8 cellular contexts compared by ENCODE assay signal in genomic region chr1:32964461-32965250, GRCh38. TPM values are rescaled to one million over a fixed set of nuclear protein-coding genes. Genes with fewer than 3 reads are reported as not detected.
DNase-seq lines count a peak whose midpoint lies in the region; ATAC-seq and TF ChIP-seq lines count a peak whose summit lies in the region.

A gene with protein sequence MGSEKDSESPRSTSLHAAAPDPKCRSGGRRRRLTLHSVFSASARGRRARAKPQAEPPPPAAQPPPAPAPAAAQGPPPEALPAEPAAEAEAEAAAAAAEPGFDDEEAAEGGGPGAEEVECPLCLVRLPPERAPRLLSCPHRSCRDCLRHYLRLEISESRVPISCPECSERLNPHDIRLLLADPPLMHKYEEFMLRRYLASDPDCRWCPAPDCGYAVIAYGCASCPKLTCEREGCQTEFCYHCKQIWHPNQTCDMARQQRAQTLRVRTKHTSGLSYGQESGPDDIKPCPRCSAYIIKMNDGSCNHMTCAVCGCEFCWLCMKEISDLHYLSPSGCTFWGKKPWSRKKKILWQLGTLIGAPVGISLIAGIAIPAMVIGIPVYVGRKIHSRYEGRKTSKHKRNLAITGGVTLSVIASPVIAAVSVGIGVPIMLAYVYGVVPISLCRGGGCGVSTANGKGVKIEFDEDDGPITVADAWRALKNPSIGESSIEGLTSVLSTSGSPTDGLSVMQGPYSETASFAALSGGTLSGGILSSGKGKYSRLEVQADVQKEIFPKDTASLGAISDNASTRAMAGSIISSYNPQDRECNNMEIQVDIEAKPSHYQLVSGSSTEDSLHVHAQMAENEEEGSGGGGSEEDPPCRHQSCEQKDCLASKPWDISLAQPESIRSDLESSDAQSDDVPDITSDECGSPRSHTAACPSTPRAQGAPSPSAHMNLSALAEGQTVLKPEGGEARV (minus strand): TSS chr1:32964809. CDS start chr1:32964685, 124 bp downstream.

- no peaks in the 10 kb centered on the region for H3K9me3 Mint-ChIP-seq in activated CD4-positive, alpha-beta T cell treated with anti-CD3 and anti-CD28 coated beads, Interleukin-2, amount 10 ng/mL, durations not matched to agents 7 days and 5 days

- peak; percentile 75 for ATAC-seq in GM19324 (IDR thresholded peaks at IDR 0.05; ENCODE audit: low FRiP score, unreplicated experiment)
- peak; percentile 60 for ATAC-seq in HG03469 (IDR thresholded peaks at IDR 0.05; ENCODE audit: unreplicated experiment)
- ATAC-seq in left lobe of liver: peak; percentile 94

- H3K27me3 ChIP-seq in BJ (ENCODE audit: control insufficient read depth, insufficient read depth, low read length): no peaks in the 10 kb centered on the region

- H3K4me1 Mint-ChIP-seq in activated CD4-positive, alpha-beta T cell treated with anti-CD3 and anti-CD28 coated beads, Interleukin-2, amount 10 ng/mL, durations not matched to agents 7 days and 5 days: peaks cover 44% of the 10 kb centered on the region

- no peaks in the 10 kb centered on the region for H3K27me3 Mint-ChIP-seq in activated CD4-positive, alpha-beta T cell treated with anti-CD3 and anti-CD28 coated beads, Interleukin-2, amount 10 ng/mL, durations not matched to agents 7 days and 5 days

- H3K4me3 Mint-ChIP-seq in activated CD4-positive, alpha-beta T cell treated with anti-CD3 and anti-CD28 coated beads, Interleukin-2, amount 10 ng/mL, durations not matched to agents 7 days and 5 days: peak within 1 kb of the TSS; percentile 86

- H3K36me3 Mint-ChIP-seq in activated CD4-positive, alpha-beta T cell treated with anti-CD3 and anti-CD28 coated beads, Interleukin-2, amount 10 ng/mL, durations not matched to agents 7 days and 5 days (ENCODE audit: low read depth): no peaks in the 10 kb centered on the region

- TF ChIP-seq CTCF in BJ (IDR thresholded peaks at IDR 0.05; ENCODE audit: insufficient read depth, low read depth, low read length): no peak

- H3K27ac Mint-ChIP-seq in activated CD4-positive, alpha-beta T cell treated with anti-CD3 and anti-CD28 coated beads, Interleukin-2, amount 10 ng/mL, durations not matched to agents 7 days and 5 days: peak within 1 kb of the TSS; percentile 89

- H3K4me3 ChIP-seq in BJ (ENCODE audit: low read depth, low read length): peak within 1 kb of the TSS; percentile 87

- CTCF ChIA-PET in BJ (lab: Yijun Ruan, JAX): interaction anchor here (0.7 to 1.8 kb wide), 5 partner anchors 12 to 43 kb away, joined by 3 to 10 read pairs (median 3); no protein-coding TSS in a partner anchor
- CTCF ChIA-PET in activated CD4-positive, alpha-beta T cell treated with anti-CD3 and anti-CD28 coated beads, Interleukin-2, amount 10 ng/mL, durations not matched to agents 7 days and 5 days (lab: Charles Lee): interaction anchor here (1.2 to 2.7 kb wide), 6 partner anchors 11 to 163 kb away, joined by 3 to 10 read pairs (median 5); no protein-coding TSS in a partner anchor

- H3K36me3 ChIP-seq in BJ (ENCODE audit: control insufficient read depth, insufficient read depth, low read length): no peaks in the 10 kb centered on the region

- POLR2A ChIA-PET in BJ (lab: Charles Lee): interaction anchor here (0.6 kb wide), 1 partner anchor 11 kb away, joined by 6 read pairs; no protein-coding TSS in a partner anchor
- POLR2A ChIA-PET in activated CD4-positive, alpha-beta T cell treated with anti-CD3 and anti-CD28 coated beads, Interleukin-2, amount 10 ng/mL, durations not matched to agents 7 days and 5 days (lab: Charles Lee): interaction anchor here (0.8 to 1.0 kb wide), 4 partner anchors 16 to 116 kb away, joined by 3 to 5 read pairs (median 4); partner anchors contain the start of gene AZIN2

- DNase-seq in BJ (ENCODE audit: low read depth) (peak; percentile 63), NCI-H69 (lab: John Stamatoyannopoulos, UW) (peak; percentile 96), cortex of kidney (lab: John Stamatoyannopoulos, UW) (peak; percentile 62), left lobe of liver (ENCODE audit: low spot score) (peak; percentile 96)
- peak; percentile 95 for DNase-seq in activated CD4-positive, alpha-beta T cell treated with anti-CD3 and anti-CD28 coated beads, Interleukin-2, amount 10 ng/mL, durations not matched to agents 7 days and 5 days
- DNase-seq in stimulated activated CD4-positive, alpha-beta T cell treated with anti-CD3 and anti-CD28 coated beads, Interleukin-2, amount 100 ng/mL, for 4 hours (ENCODE audit: low read depth): peak; percentile 92

RNA-seq across cellular contexts. Expression of the gene that starts here (rescaled TPM):
- polyA plus RNA-seq in BJ (2011; rRNA removed): 7.7 and 8.2 TPM in 2 replicates
- 8.2 and 10.8 TPM in 2 replicates for polyA minus RNA-seq in BJ (2011; rRNA and poly(A)+ RNA removed)
- 10 to 100 TPM; 18.4 to 20.1 TPM for total RNA-seq in activated CD4-positive, alpha-beta T cell treated with anti-CD3 and anti-CD28 coated beads, Interleukin-2, amount 10 ng/mL, durations not matched to agents 7 days and 5 days
- total RNA-seq in left lobe of liver: 6.6 TPM

Comparison
In these comparisons a context has a peak if more than half of its experiments do, and no peak if none do; other contexts are left out.
1. Peak in every context shown above with its lines: DNase-seq, ATAC-seq and H3K4me3 ChIP-seq.